8 cellular contexts compared by ENCODE assay signal in the genomic region with DNA sequence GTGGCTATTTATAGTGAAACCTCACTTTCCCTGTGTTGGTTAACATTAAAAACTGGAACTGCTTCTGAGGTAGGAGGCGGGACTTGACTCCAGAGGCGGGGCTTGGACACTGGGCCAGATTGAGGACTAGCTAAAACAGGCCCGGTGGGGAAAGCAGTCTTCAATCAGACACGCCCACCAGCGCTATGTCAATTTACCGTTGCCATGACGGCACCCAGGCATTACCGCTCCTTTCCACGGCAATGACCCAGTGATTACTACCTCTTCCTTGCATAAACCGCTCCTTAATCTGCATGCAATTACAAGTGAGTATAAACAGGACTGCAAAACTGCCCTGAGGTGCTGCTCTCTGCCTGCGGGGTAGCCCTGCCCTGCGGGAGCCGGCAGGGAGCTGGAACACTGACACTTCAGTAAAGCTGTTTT.
A peak's percentile ranks its signal among the peaks of the same experiment; 100 is the strongest.
DNase-seq lines count a peak whose midpoint lies in the region; ATAC-seq lines count a peak whose summit lies in the region.

No MANE protein-coding gene starts in this region.

- ATAC-seq in GM18520 (IDR thresholded peaks at IDR 0.05; ENCODE audit: unreplicated experiment) = no peak

- DNase-seq in GM04504 (ENCODE audit: low read depth) = peak; percentile 94
- DNase-seq in NCI-H1694 treated with DMSO at 0.1 percent for 48 hours (lab: John Stamatoyannopoulos, UW) = peak; percentile 25
- DNase-seq in T follicular helper cell (ENCODE audit: low read depth) = peak; percentile 15
- peak; percentile 17 for DNase-seq in cerebellar cortex (ENCODE audit: low spot score)
- peak; percentile 75 for DNase-seq in kidney tubule cell (ENCODE audit: low spot score)
- peak; percentile 29 for DNase-seq in stimulated activated CD4-positive, alpha-beta T cell treated with anti-CD3 and anti-CD28 coated beads, Interleukin-4, amount 100 ng/mL, for 1 hour
- no peak for DNase-seq in NCI-H128 (lab: John Stamatoyannopoulos, UW; ENCODE audit: unreplicated experiment)
